ENCODE assay signal across 8 cellular contexts in the genomic region with DNA sequence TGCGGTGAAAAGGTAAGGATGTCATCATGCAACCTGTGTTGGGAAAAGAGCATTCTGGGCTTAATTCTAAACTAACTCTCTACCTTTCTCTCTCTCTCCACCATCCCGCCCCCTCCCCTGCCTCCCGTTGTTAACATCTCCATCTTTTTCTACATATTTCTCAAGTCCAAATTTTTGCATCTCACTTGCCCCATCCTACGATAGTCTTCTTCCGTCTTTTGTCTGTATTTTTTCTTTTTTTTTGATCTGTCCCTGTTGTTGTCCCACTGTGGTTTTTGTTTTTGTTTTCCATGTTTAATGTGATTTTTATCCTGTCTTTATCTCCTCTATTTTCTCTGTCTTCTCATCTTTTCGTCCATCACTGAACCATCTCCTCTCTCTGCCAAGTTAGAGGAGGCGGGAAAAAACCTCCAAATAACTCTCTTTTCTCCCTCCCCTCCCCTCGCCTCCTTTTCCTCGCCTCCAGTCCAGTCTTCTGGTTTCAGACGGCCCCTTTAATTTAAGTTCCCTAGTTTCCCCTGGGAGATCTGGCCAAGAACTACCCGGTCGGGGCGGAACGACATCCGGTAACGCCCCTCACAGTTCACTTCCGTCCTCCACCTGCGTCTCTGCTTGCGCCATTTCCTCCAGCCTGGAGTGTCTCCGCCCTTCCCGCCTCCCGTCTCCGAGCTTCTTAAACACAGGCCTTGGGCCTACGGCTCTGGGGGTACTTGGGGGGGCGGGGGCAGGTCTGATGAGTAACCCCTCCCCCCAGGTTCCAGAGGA.
A peak's percentile ranks its signal among the peaks of the same experiment; 100 is the strongest.
DNase-seq lines count a peak whose midpoint lies in the region; ATAC-seq and TF ChIP-seq lines count a peak whose summit lies in the region.

A gene with protein sequence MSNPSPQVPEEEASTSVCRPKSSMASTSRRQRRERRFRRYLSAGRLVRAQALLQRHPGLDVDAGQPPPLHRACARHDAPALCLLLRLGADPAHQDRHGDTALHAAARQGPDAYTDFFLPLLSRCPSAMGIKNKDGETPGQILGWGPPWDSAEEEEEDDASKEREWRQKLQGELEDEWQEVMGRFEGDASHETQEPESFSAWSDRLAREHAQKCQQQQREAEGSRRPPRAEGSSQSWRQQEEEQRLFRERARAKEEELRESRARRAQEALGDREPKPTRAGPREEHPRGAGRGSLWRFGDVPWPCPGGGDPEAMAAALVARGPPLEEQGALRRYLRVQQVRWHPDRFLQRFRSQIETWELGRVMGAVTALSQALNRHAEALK (plus strand): TSS at position 647 of the 765 bp plus-strand sequence. CDS start 87 bp downstream, at position 734.

- DNase-seq in NCI-H345 (lab: John Stamatoyannopoulos, UW) (peak; percentile 98), caudate nucleus (lab: John Stamatoyannopoulos, UW) (peak; percentile 60 to 98 (median 94)), inferior parietal cortex (ENCODE audit: extremely low spot score) (peak; percentile 98), smooth muscle cell of the brain vasculature (ENCODE audit: low read depth, low spot score) (peak; percentile 96)
- peak; percentile 54 to 76 (median 70) for DNase-seq in activated CD4-positive, CD25-positive, alpha-beta regulatory T cell (lab: John Stamatoyannopoulos, UW)

- peak; percentile 56 for ATAC-seq in GM18520 (IDR thresholded peaks at IDR 0.05; ENCODE audit: unreplicated experiment)
- peak; percentile 69 for ATAC-seq in HG03175 (IDR thresholded peaks at IDR 0.05; ENCODE audit: unreplicated experiment)

- H3K27ac ChIP-seq in 22Rv1 = peak within 1 kb of the TSS; percentile 83
- peak within 1 kb of the TSS; percentile 89 for H3K27ac ChIP-seq in caudate nucleus (ENCODE audit: low read depth, low read length)

- TF ChIP-seq CTCF in 22Rv1 (IDR thresholded peaks at IDR 0.05) = peak; percentile 65

Comparison
In these comparisons a context has a peak if more than half of its experiments do, and no peak if none do; other contexts are left out.
1. Peak in every context shown above with its lines: DNase-seq, ATAC-seq and H3K27ac ChIP-seq.